Comparison of ENCODE assay signal across 1 cellular context in genomic region chr17:41651625-41652460, GRCh38.
TF ChIP-seq lines count a peak whose summit lies in the region.

No MANE protein-coding gene starts in this region.

TF ChIP-seq in IMR-90, 13 proteins besides CTCF, POLR2A, EP300 and RAD21:
- TF ChIP-seq NFE2L2 (IDR thresholded peaks at IDR 0.05; ENCODE audit: low read depth, low read length) (no peak), RFX5 (IDR thresholded peaks at IDR 0.05; ENCODE audit: low read depth, low read length) (no peak), FOS (IDR thresholded peaks at IDR 0.05; ENCODE audit: low read depth, low read length) (no peak), RCOR1 (IDR thresholded peaks at IDR 0.05; ENCODE audit: insufficient replicate concordance, low read length) (no peak), MXI1 (IDR thresholded peaks at IDR 0.05; ENCODE audit: borderline replicate concordance, low read depth, low read length) (no peak), ELK1 (IDR thresholded peaks at IDR 0.05; ENCODE audit: borderline replicate concordance, low read depth, low read length) (no peak), USF2 (IDR thresholded peaks at IDR 0.05; ENCODE audit: low read depth, low read length) (no peak), MAFK (IDR thresholded peaks at IDR 0.05; ENCODE audit: low read depth, low read length) (no peak), CHD1 (IDR thresholded peaks at IDR 0.05; ENCODE audit: low read depth, low read length) (no peak), CEBPB (IDR thresholded peaks at IDR 0.05; ENCODE audit: low read depth, low read length) (no peak), BHLHE40 (IDR thresholded peaks at IDR 0.05; ENCODE audit: low read depth, low read length) (no peak), SMC3 (IDR thresholded peaks at IDR 0.05; ENCODE audit: low read depth, low read length) (no peak), MAZ (IDR thresholded peaks at IDR 0.05; ENCODE audit: borderline replicate concordance, low read depth, low read length) (no peak)
